ENCODE assay signal across 9 cellular contexts in genomic region chr7:50303082-50303893, GRCh38. TPM values are rescaled to one million over a fixed set of nuclear protein-coding genes. Genes with fewer than 3 reads are reported as not detected.
DNase-seq lines count a peak whose midpoint lies in the region; TF ChIP-seq lines count a peak whose summit lies in the region.
"Had no signal": no experiment of that assay in that cellular context is flagged by ENCODE, and none has a peak within 500 bp of the region (broad histone marks: within the 10 kb centered on the region; RNA-seq: fewer than 3 reads in every experiment).

No MANE protein-coding gene starts in this region.

- 20% methylated on average over 58 of the region's 59 CpGs for WGBS in HUES64
- WGBS in neuronal stem cell (ENCODE audit: extremely low coverage in 2 of 2, insufficient read length in 2 of 2, insufficient replicate concordance in 1 of 2), 2 donors = no CpG with 5 or more reads among the region's 59 CpGs

- peak overlapping the region; percentile 82 for H2AFZ ChIP-seq in neuronal stem cell (ENCODE audit: low read length)

- no peak overlapping the region for H2BK5ac ChIP-seq in neuronal stem cell (ENCODE audit: low read length)

- H2AK5ac ChIP-seq in neuronal stem cell (ENCODE audit: low read depth, low read length) = no peak overlapping the region

- H3K36me3 Mint-ChIP-seq in HFFc6 (ENCODE audit: low read depth) = no peaks in the 10 kb centered on the region

- no peak overlapping the region for H4K91ac ChIP-seq in neuronal stem cell (ENCODE audit: low read depth, low read length, poor library complexity)

- H3K36me3 ChIP-seq in HUES64 (ENCODE audit: insufficient read depth, low read length) (no peaks in the 10 kb centered on the region), neuronal stem cell (replicated peaks in 1 of 2; ENCODE audit: control insufficient read depth in 2 of 2, insufficient read depth in 2 of 2, low read length in 2 of 2) (no peaks in the 10 kb centered on the region)

- H3K18ac ChIP-seq in neuronal stem cell (ENCODE audit: low read length) = peak overlapping the region; percentile 74

- H3K4me2 ChIP-seq in neuronal stem cell (ENCODE audit: insufficient read depth, low read length, poor library complexity, severe bottlenecking) = peak overlapping the region; percentile 90

- no peak overlapping the region for H2BK15ac ChIP-seq in neuronal stem cell (ENCODE audit: low read length)

- no peak overlapping the region for H4K8ac ChIP-seq in neuronal stem cell (ENCODE audit: low read depth, low read length)

- H3K4me1 ChIP-seq in HUES64 (ENCODE audit: insufficient read depth, low read length) = peaks cover 7% of the 10 kb centered on the region; the same call in 1 of the 2 replicates
- peaks cover 3 to 19% of the 10 kb centered on the region in 2 donors for H3K4me1 ChIP-seq in neuronal stem cell (ENCODE audit: control insufficient read depth in 2 of 2, insufficient read depth in 1 of 2, low read depth in 1 of 2, low read length in 2 of 2)

- peaks cover 11% of the 10 kb centered on the region for H3K27me3 Mint-ChIP-seq in HFFc6 (ENCODE audit: insufficient read depth)

- no peak overlapping the region for H3K4me3 Mint-ChIP-seq in HFFc6

- H3K14ac ChIP-seq in neuronal stem cell (ENCODE audit: low read length) = no peak overlapping the region

- H3K4ac ChIP-seq in neuronal stem cell (ENCODE audit: low read length) = no peak overlapping the region

- H3K9ac ChIP-seq in HUES64 (ENCODE audit: low read depth, low read length) (no peak overlapping the region), neuronal stem cell (ENCODE audit: low read depth, low read length, poor library complexity) (peak overlapping the region; percentile 50)

- no peaks in the 10 kb centered on the region; the same call in 1 of the 2 replicates for H3K9me3 Mint-ChIP-seq in HFFc6

- H3K27ac ChIP-seq in HUES64 (ENCODE audit: low read depth, low read length) (no peak overlapping the region), neuronal stem cell (replicated peaks; ENCODE audit: low read length) (no peak overlapping the region)

- no peaks in the 10 kb centered on the region for H3K79me1 ChIP-seq in neuronal stem cell (ENCODE audit: low read depth, low read length)

- DNase-seq in central memory CD4-positive, alpha-beta T cell = peak; percentile 35
- no peak for DNase-seq in neuronal stem cell (ENCODE audit: low spot score)
- no peak for DNase-seq in RPMI8226
- DNase-seq in GM13977 (ENCODE audit: low spot score) = no peak
- DNase-seq in HFFc6 = no peak
- DNase-seq in MV-4-11 (lab: John Stamatoyannopoulos, UW) = no peak
- DNase-seq: NCI-H526 treated with DMSO at 0.1 percent for 48 hours had no signal

- no peak overlapping the region for H2BK120ac ChIP-seq in neuronal stem cell (ENCODE audit: low read depth, low read length)

- H2BK12ac ChIP-seq in neuronal stem cell (ENCODE audit: low read length) = no peak overlapping the region

- H3K27me3 ChIP-seq in HUES64 (ENCODE audit: insufficient read depth, low read length) (peaks cover 72% of the 10 kb centered on the region), neuronal stem cell (ENCODE audit: control insufficient read depth in 3 of 3, insufficient read depth in 3 of 3, low read depth in 1 of 3, low read length in 3 of 3) (peaks cover 5 to 50% (median 43%) of the 10 kb centered on the region in 3 experiments)

- H3K4me3 ChIP-seq in GM08714 (ENCODE audit: low read length) = peak overlapping the region; percentile 33; the same call in 1 of the 2 replicates
- H3K4me3 ChIP-seq in HUES64 (ENCODE audit: low read length) = peak overlapping the region; percentile 59
- H3K4me3 ChIP-seq in neuronal stem cell (ENCODE audit: low read length in 2 of 2) = peak overlapping the region; percentile 62 to 90

- H3K23ac ChIP-seq in neuronal stem cell (ENCODE audit: low read depth, low read length, poor library complexity) = peak overlapping the region; percentile 37

- in situ Hi-C loops in GM13977 (cut with MboI; ENCODE audit: low pct_unique_long_range_greater_than_20kb, low sequenced_read_pairs, unreplicated experiment) = loop anchor here (10.0 kb wide), 2 partner anchors 62 to 112 kb away; no protein-coding TSS in a partner anchor

- H3K4me1 Mint-ChIP-seq in HFFc6 (ENCODE audit: low read depth) = no peaks in the 10 kb centered on the region

- no peak overlapping the region for H3K27ac Mint-ChIP-seq in HFFc6

- TF ChIP-seq CTCF in GM13977 (IDR thresholded peaks at IDR 0.05; ENCODE audit: extremely low read depth, insufficient read depth, missing control alignments) (no peak), HFFc6 (IDR thresholded peaks at IDR 0.05) (no peak)

- H3K9me3 ChIP-seq in HUES64 (ENCODE audit: insufficient read depth, low read depth, low read length) (no peaks in the 10 kb centered on the region), neuronal stem cell (replicated peaks in 1 of 2; ENCODE audit: control insufficient read depth in 2 of 2, insufficient read depth in 1 of 2, low read depth in 1 of 2, low read length in 2 of 2) (peaks cover 6 to 10% of the 10 kb centered on the region in 2 donors)

RNA-seq across cellular contexts. Expression of gene IKZF1, which starts 1.2 kb away (rescaled TPM):
- polyA plus RNA-seq in HUES64 (2013, experiment 1 of 2) = 1.1 TPM
- 2.9 TPM for polyA plus RNA-seq in HUES64 (2013, experiment 2 of 2)
- polyA plus RNA-seq in neuronal stem cell (2013, experiment 1 of 2) = 0.61 TPM
- 0.66 TPM for polyA plus RNA-seq in neuronal stem cell (2013, experiment 2 of 2)
- total RNA-seq in HFFc6 (2021; fragmentation: NEBNext Ultra II Directional; extraction: Animal tissue kit (Norgen Biotek cat#: 25700)) = not detected
